Comparison of ENCODE assay signal across 13 cellular contexts in genomic region chr2:567496-567864, GRCh38.
"Had no signal": no experiment of that assay in that cellular context is flagged by ENCODE, and none has a peak within 500 bp of the region (broad histone marks: within the 10 kb centered on the region; RNA-seq: fewer than 3 reads in every experiment).

No MANE protein-coding gene starts in this region.

- H3K9me3 ChIP-seq: colonic mucosa, lower lobe of right lung had no signal

- ATAC-seq: stimulated activated memory B cell treated with anti-CD40 and anti-IgM and Interleukin-4, amounts not matched to agents 10 μg/mL and 1 μg/mL and 100 μg/mL, for 72 hours had no signal

- DNase-seq: activated CD4-positive, alpha-beta T cell treated with anti-CD3 and anti-CD28 coated beads, Interleukin-2, amount 10 ng/mL, durations not matched to agents 7 days and 5 days; activated CD4-positive, CD25-positive, alpha-beta regulatory T cell; activated CD8-positive, alpha-beta memory T cell treated with anti-CD3 and anti-CD28 coated beads for 24 hours; activated naive CD4-positive, alpha-beta T cell treated with Interleukin-2 at 50 U/mL for 16 hours; colonic mucosa; glutamatergic neuron; lower lobe of right lung; midbrain; posterior cingulate gyrus; retina had no signal

- H3K36me3 ChIP-seq: colonic mucosa, lower lobe of right lung had no signal

- H3K4me1 ChIP-seq: colonic mucosa, lower lobe of right lung had no signal

- H3K27me3 ChIP-seq: colonic mucosa had no signal

- H3K4me3 ChIP-seq: colonic mucosa, lower lobe of right lung had no signal

- H3K27ac ChIP-seq: colonic mucosa, lower lobe of right lung had no signal

- FAIRE-seq: astrocyte, endometrium had no signal
